ENCODE assay signal across 8 cellular contexts in the genomic region with DNA sequence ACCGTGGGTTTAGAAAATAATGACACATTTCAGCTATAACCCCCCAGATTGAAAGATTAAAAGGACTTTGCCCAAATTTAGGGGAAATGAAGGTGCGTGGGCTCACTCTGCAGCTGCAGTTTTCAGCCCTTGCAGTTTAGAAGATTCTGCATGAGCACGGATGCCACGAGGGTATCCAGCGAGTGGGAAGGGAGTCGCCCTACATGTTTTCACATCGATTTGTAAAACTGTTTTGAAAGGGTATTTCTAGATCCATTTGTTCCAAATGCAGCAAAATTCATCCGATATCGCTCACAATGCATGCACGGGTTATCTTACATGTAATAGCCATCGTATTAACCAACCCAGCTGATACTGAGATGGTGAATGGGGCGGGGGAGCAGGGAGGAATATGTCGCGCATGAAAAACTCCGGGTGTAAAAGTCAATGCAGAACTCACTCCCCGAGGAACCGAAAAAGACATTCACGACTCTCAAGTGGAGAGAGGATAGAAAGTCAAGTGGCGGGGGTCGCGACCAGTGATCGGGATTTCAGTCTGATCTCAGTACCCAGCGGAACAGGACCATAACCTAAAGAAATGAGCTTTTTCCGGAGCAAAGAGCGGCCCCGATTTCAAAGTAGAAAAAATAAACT. TPM values are rescaled to one million over a fixed set of nuclear protein-coding genes. Genes with fewer than 3 reads are reported as not detected.
DNase-seq lines count a peak whose midpoint lies in the region; ATAC-seq, FAIRE-seq and TF ChIP-seq lines count a peak whose summit lies in the region.

No MANE protein-coding gene starts in this region.

- peak; percentile 38; the same call in 1 of the 2 replicates for TF ChIP-seq POLR2A in GM12891 (IDR thresholded peaks at IDR 0.05; ENCODE audit: low read depth, low read length)

- peak overlapping the region; percentile 47 for H3K27ac ChIP-seq in cingulate gyrus (ENCODE audit: low read depth, low read length)
- peak overlapping the region; percentile 97 for H3K27ac ChIP-seq in naive thymus-derived CD4-positive, alpha-beta T cell (ENCODE audit: low read depth, low read length)

- H3K4me3 Mint-ChIP-seq in T-cell: peak overlapping the region; percentile 96 to 98 (median 98)
- peak overlapping the region; percentile 94 to 100 (median 97) for H3K4me3 Mint-ChIP-seq in naive thymus-derived CD4-positive, alpha-beta T cell

- H3K27ac Mint-ChIP-seq in T-cell: peak overlapping the region; percentile 98
- H3K27ac Mint-ChIP-seq in naive thymus-derived CD4-positive, alpha-beta T cell: peak overlapping the region; percentile 98 to 100 (median 99)

- POLR2A ChIA-PET in T-cell (lab: Charles Lee): interaction anchor here (0.5 to 1.0 kb wide), 8 partner anchors 10 to 413 kb away, joined by 3 to 7 read pairs (median 3); a partner anchor contains a TSS
- POLR2A ChIA-PET in naive thymus-derived CD4-positive, alpha-beta T cell (lab: Charles Lee): interaction anchor here (0.5 to 3.4 kb wide), 37 partner anchors 8 to 419 kb away, joined by 3 to 23 read pairs (median 4); a partner anchor contains a TSS

- peaks cover 0 to 3% (median 0%) of the 10 kb centered on the region in 3 experiments for H3K36me3 ChIP-seq in naive thymus-derived CD4-positive, alpha-beta T cell (ENCODE audit: control insufficient read depth in 2 of 3, insufficient read depth in 3 of 3, low read length in 3 of 3)
- no peaks in the 10 kb centered on the region for H3K36me3 ChIP-seq in MG63

- no peaks in the 10 kb centered on the region for H3K9me3 Mint-ChIP-seq in T-cell
- peaks cover 0 to 4% (median 0%) of the 10 kb centered on the region in 11 donors for H3K9me3 Mint-ChIP-seq in naive thymus-derived CD4-positive, alpha-beta T cell

- peaks cover 2 to 4% of the 10 kb centered on the region in 2 donors for H3K27me3 Mint-ChIP-seq in T-cell
- H3K27me3 Mint-ChIP-seq in naive thymus-derived CD4-positive, alpha-beta T cell: peaks cover 0 to 38% (median 0%) of the 10 kb centered on the region in 5 donors

- peak; percentile 77 for FAIRE-seq in GM12891 (lab: Jason Lieb, UNC)

- H3K9me3 ChIP-seq in naive thymus-derived CD4-positive, alpha-beta T cell (ENCODE audit: control insufficient read depth in 2 of 3, low read length in 3 of 3): no peaks in the 10 kb centered on the region
- H3K9me3 ChIP-seq in MG63: no peaks in the 10 kb centered on the region

- H3K4me1 ChIP-seq in naive thymus-derived CD4-positive, alpha-beta T cell (ENCODE audit: control insufficient read depth in 2 of 2, insufficient read depth in 2 of 2, low read length in 2 of 2): peaks cover 4 to 11% of the 10 kb centered on the region in 2 donors

- DNase-seq in GM12891 (ENCODE audit: insufficient read length, low spot score) (no peak), T-cell (peak in 18 of 34 experiments; percentile 17 to 57 (median 34)), mucosa of gallbladder (ENCODE audit: low spot score) (no peak), MG63 (no peak)
- peak in 7 of 9 donors; percentile 43 to 65 (median 62) for DNase-seq in naive thymus-derived CD4-positive, alpha-beta T cell
- DNase-seq in activated CD4-positive, CD25-positive, alpha-beta regulatory T cell treated with anti-CD3 and anti-CD28 coated beads, Interleukin-2, amount 50 U/mL, for 72 hours: no peak

- ATAC-seq in T-cell (replicated peaks in 1 of 4) (peak in 3 of 4 experiments; percentile 0 to 1 (median 0)), HG03457 (IDR thresholded peaks at IDR 0.05; ENCODE audit: unreplicated experiment) (no peak)
- no peak for ATAC-seq in naive thymus-derived CD4-positive, alpha-beta T cell

- intact Hi-C loops in naive thymus-derived CD4-positive, alpha-beta T cell (cut with micrococcal nuclease): loop anchor here (1.0 to 5.0 kb wide), 7 partner anchors 9 to 516 kb away; a partner anchor contains a TSS

- CTCF ChIA-PET in T-cell (lab: Charles Lee): interaction anchor here (0.6 to 2.7 kb wide), 10 partner anchors 8 to 385 kb away, joined by 3 to 34 read pairs (median 5); no protein-coding TSS in a partner anchor
- CTCF ChIA-PET in naive thymus-derived CD4-positive, alpha-beta T cell (lab: Charles Lee): interaction anchor here (0.7 to 3.6 kb wide), 16 partner anchors 9 to 383 kb away, joined by 3 to 27 read pairs (median 3); no protein-coding TSS in a partner anchor

- no peaks in the 10 kb centered on the region for H3K36me3 Mint-ChIP-seq in T-cell
- H3K36me3 Mint-ChIP-seq in naive thymus-derived CD4-positive, alpha-beta T cell: peaks cover 0 to 2% (median 0%) of the 10 kb centered on the region in 5 donors

- H3K4me1 Mint-ChIP-seq in T-cell: peaks cover 12 to 26% (median 18%) of the 10 kb centered on the region in 3 donors
- peaks cover 4 to 29% (median 15%) of the 10 kb centered on the region in 7 donors for H3K4me1 Mint-ChIP-seq in naive thymus-derived CD4-positive, alpha-beta T cell

- H3K27me3 ChIP-seq in naive thymus-derived CD4-positive, alpha-beta T cell (ENCODE audit: control insufficient read depth in 2 of 2, insufficient read depth in 2 of 2, low read length in 2 of 2): no peaks in the 10 kb centered on the region
- H3K27me3 ChIP-seq in MG63: peaks cover 92% of the 10 kb centered on the region

- peak overlapping the region; percentile 80 for H3K4me3 ChIP-seq in naive thymus-derived CD4-positive, alpha-beta T cell (ENCODE audit: low read length)
- no peak overlapping the region for H3K4me3 ChIP-seq in MG63

TF ChIP-seq in GM12891, 5 proteins besides CTCF, POLR2A, EP300 and RAD21:
- no peak for TF ChIP-seq PAX5 (IDR thresholded peaks at IDR 0.05; ENCODE audit: insufficient read depth, low read length, severe bottlenecking)
- TF ChIP-seq SPI1 (IDR thresholded peaks at IDR 0.05; ENCODE audit: low read depth, low read length): peak; percentile 27; the same call in 1 of the 2 replicates

RNA-seq across cellular contexts. Expression of a gene that starts 4.9 kb away (rescaled TPM):
- 64.3 TPM for polyA plus RNA-seq in GM12891 (2012; ENCODE audit: low read depth, missing spikeins)
- total RNA-seq in T-cell: 100 to 1,000 TPM; 148 to 218 (median 172) TPM
- total RNA-seq in naive thymus-derived CD4-positive, alpha-beta T cell: 100 to 1,000 TPM in 3 of 5 experiments, 10 to 100 TPM in 2; 95.7 to 659 (median 125) TPM
- 10 to 100 TPM; 57.3 to 65.1 TPM for polyA plus RNA-seq in naive thymus-derived CD4-positive, alpha-beta T cell
- total RNA-seq in mucosa of gallbladder: 64.1 TPM
- 0.07 TPM in 1 of 2 replicates, not detected in the other for total RNA-seq in MG63 (2014; rRNA removed; shearing (Covaris generic); ENCODE audit: low replicate concordance)

RNA-seq across cellular contexts. Expression of a gene that starts 52.3 kb away (rescaled TPM):
- 15.4 TPM for polyA plus RNA-seq in GM12891 (2012; ENCODE audit: low read depth, missing spikeins)
- 10 to 100 TPM in 1 of 5 donors, 1 to 10 TPM in 4; 6.7 to 11.4 (median 7.5) TPM for total RNA-seq in T-cell
- 10 to 100 TPM in 3 of 5 experiments, 1 to 10 TPM in 2; 7.1 to 15.8 (median 11.1) TPM for total RNA-seq in naive thymus-derived CD4-positive, alpha-beta T cell
- 1 to 10 TPM; 4.4 to 6.6 TPM for polyA plus RNA-seq in naive thymus-derived CD4-positive, alpha-beta T cell
- 14.1 TPM for total RNA-seq in mucosa of gallbladder
- 9.9 and 86.7 TPM in 2 replicates for total RNA-seq in MG63 (2014; rRNA removed; shearing (Covaris generic); ENCODE audit: low replicate concordance)

Comparison
In these comparisons a context has a peak if more than half of its experiments do, and no peak if none do; other contexts are left out.
1. DNase-seq: peak in T-cell (18 of 34) and naive thymus-derived CD4-positive, alpha-beta T cell (7 of 9); none in GM12891 (single experiment), activated CD4-positive, CD25-positive, alpha-beta regulatory T cell treated with anti-CD3 and anti-CD28 coated beads, Interleukin-2, amount 50 U/mL, for 72 hours (single experiment), mucosa of gallbladder (single experiment) and MG63 (single experiment).
2. ATAC-seq: peak in T-cell (3 of 4); none in naive thymus-derived CD4-positive, alpha-beta T cell (single experiment) and HG03457 (single experiment).
3. RNA of a gene that starts 4.9 kb away (total RNA-seq): 148 to 218 TPM in T-cell, 95.7 to 659 TPM in naive thymus-derived CD4-positive, alpha-beta T cell and 64.1 TPM in mucosa of gallbladder (single experiment); 0.07 TPM in MG63; every median in the first group is over 10 times any median in the second.